ENCODE assay signal across 8 cellular contexts in the genomic region with DNA sequence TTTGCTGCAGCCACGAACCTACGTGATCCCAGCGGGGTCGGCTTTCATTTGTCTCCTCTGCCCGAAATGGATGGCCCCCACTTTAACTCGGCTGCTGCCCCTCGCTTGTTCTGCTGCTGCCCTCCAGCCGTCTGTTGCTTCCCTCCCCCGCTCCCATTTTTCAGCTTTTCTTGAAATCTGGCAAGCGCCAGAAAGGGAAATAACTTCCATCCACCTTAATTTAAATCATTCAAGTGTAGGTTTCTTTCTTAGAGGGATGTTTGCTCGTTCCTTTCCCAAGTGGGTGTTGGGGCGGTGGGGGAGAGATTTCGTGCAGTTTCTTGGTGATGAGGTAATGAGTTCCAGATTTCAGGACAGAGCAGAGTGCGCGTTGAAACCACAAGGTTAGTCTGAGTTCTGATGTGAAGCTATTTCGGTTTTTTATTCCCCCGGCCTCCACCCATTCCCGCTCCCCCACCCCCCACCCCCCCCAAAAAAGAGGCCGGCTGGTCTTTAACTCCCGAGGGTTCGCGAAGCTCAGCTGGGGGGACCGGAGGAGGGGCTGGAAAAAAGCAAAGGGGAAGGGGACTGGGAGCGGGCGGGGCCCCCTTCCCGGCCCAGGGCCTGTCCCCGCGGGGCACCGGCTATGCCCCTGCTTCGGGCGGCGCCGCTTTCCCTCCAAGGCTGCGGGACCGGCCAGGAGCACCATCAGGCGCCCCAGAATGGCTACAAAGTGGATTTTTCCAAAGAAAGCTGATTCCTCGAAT.
A peak's percentile ranks its signal among the peaks of the same experiment; 100 is the strongest.
DNase-seq lines count a peak whose midpoint lies in the region; ATAC-seq lines count a peak whose summit lies in the region.

No MANE protein-coding gene starts in this region.

- peaks cover 17% of the 10 kb centered on the region for H3K36me3 ChIP-seq in SK-N-MC (ENCODE audit: insufficient read depth, low read length)

- H3K9me3 ChIP-seq in SK-N-MC (ENCODE audit: low read depth, low read length) = no peaks in the 10 kb centered on the region

- H3K4me1 Mint-ChIP-seq in activated T-cell treated with anti-CD3 and anti-CD28 coated beads, Interleukin-2, amount 50 U/mL, for 24 hours (ENCODE audit: low read depth) = peaks cover 57% of the 10 kb centered on the region

- no peak for ATAC-seq in HG02642 (IDR thresholded peaks at IDR 0.05; ENCODE audit: poor library complexity, unreplicated experiment)
- ATAC-seq in HG03175 (IDR thresholded peaks at IDR 0.05; ENCODE audit: unreplicated experiment) = no peak

- no peaks in the 10 kb centered on the region for H3K9me3 Mint-ChIP-seq in activated T-cell treated with anti-CD3 and anti-CD28 coated beads, Interleukin-2, amount 50 U/mL, for 24 hours

- H3K4me3 ChIP-seq in SK-N-MC = peak overlapping the region; percentile 94

- H3K36me3 Mint-ChIP-seq in activated T-cell treated with anti-CD3 and anti-CD28 coated beads, Interleukin-2, amount 50 U/mL, for 24 hours (ENCODE audit: low read depth) = peaks cover 28% of the 10 kb centered on the region

- H3K27ac Mint-ChIP-seq in activated T-cell treated with anti-CD3 and anti-CD28 coated beads, Interleukin-2, amount 50 U/mL, for 24 hours = peak overlapping the region; percentile 99

- H3K27me3 Mint-ChIP-seq in activated T-cell treated with anti-CD3 and anti-CD28 coated beads, Interleukin-2, amount 50 U/mL, for 24 hours = no peaks in the 10 kb centered on the region

- H3K27ac ChIP-seq in SK-N-MC (peak overlapping the region; percentile 99), caudate nucleus (ENCODE audit: low read depth, low read length) (peak overlapping the region; percentile 96)

- H3K9ac ChIP-seq in SK-N-MC (ENCODE audit: insufficient read length) = peak overlapping the region; percentile 97

- H3K4me3 Mint-ChIP-seq in activated T-cell treated with anti-CD3 and anti-CD28 coated beads, Interleukin-2, amount 50 U/mL, for 24 hours = peak overlapping the region; percentile 89

- peak; percentile 78 for DNase-seq in activated T-cell treated with anti-CD3 and anti-CD28 coated beads, Interleukin-2, amount 50 U/mL, for 24 hours
- no peak for DNase-seq in activated T-cell treated with anti-CD3 and anti-CD28 coated beads, Interleukin-2, amount 50 U/mL, for 1 hour
- peak; percentile 89 for DNase-seq in SK-N-MC (ENCODE audit: low read depth, low spot score)
- DNase-seq in caudate nucleus (lab: John Stamatoyannopoulos, UW) = peak in 6 of 61 donors; percentile 26 to 52 (median 46)
- peak; percentile 81 for DNase-seq in kidney tubule cell (ENCODE audit: low spot score)
- peak; percentile 68 to 74 for DNase-seq in stimulated activated CD4-positive, alpha-beta T cell treated with anti-CD3 and anti-CD28 coated beads, Interleukin-2, amount 100 ng/mL, for 24 hours
